ENCODE assay signal across 9 cellular contexts in the genomic region with DNA sequence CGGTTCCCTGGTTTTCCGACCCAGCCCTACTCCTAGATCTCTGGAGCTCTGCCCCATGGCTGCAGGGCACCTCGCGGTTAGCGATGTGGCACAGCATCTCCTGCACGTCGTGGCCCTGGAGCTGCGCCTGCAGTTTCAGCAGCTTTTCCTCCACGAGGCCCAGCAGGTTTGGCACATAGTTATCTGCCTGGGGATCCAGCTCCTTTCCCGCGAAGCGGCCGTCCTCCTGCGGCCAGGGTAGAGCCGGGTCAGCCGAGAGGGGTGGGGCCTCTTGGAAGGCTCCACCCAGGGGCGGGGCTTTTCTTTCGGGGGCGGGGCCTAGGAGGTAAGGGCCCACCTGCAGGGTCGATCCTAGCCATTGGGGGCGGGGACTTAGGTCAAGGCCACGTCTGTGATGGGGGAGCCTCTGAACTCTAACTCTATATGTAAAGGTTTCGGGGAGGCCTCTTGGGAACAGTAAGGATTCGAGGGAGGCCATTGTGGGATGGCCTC. TPM values are rescaled to one million over a fixed set of nuclear protein-coding genes. Genes with fewer than 3 reads are reported as not detected.
DNase-seq lines count a peak whose midpoint lies in the region; ATAC-seq lines count a peak whose summit lies in the region.
"Had no signal": no experiment of that assay in that cellular context is flagged by ENCODE, and none has a peak within 500 bp of the region (broad histone marks: within the 10 kb centered on the region; RNA-seq: fewer than 3 reads in every experiment).

No MANE protein-coding gene starts in this region.

- peak; percentile 49 to 62 for ATAC-seq in activated T-cell treated with anti-CD3 and anti-CD28 coated beads, Interleukin-2, amount 50 U/mL, for 4 hours
- peak; percentile 49 to 72 for ATAC-seq in right cardiac atrium

- 12% methylated on average over 24 of the region's 24 CpGs for WGBS in right cardiac atrium

- DNase-seq in DMS 273 (lab: John Stamatoyannopoulos, UW; ENCODE audit: unreplicated experiment) (peak; percentile 58), DMS 273 treated with DMSO at 0.1 percent for 48 hours (lab: John Stamatoyannopoulos, UW) (no peak), right cardiac atrium (peak; percentile 71 to 90 (median 88)), NCI-H1092 (lab: John Stamatoyannopoulos, UW) (no peak), GM03348 (ENCODE audit: low spot score) (no peak)
- no peak for DNase-seq in activated T-cell treated with anti-CD3 and anti-CD28 coated beads, Interleukin-2, amount 50 U/mL, for 4 hours
- peak; percentile 47 to 58 for DNase-seq in stimulated activated CD4-positive, alpha-beta T cell treated with anti-CD3 and anti-CD28 coated beads, Interleukin-2, amount 100 ng/mL, for 24 hours

- peaks cover 6% of the 10 kb centered on the region; the same call in 1 of the 2 replicates for H3K4me1 ChIP-seq in HUES48 (ENCODE audit: control insufficient read depth, insufficient read depth, low read length)
- H3K4me1 ChIP-seq in right cardiac atrium (ENCODE audit: control insufficient read depth, insufficient read depth, low read length) = no peaks in the 10 kb centered on the region

- H3K4me3 ChIP-seq in HUES48 (ENCODE audit: low read depth, low read length) (peak overlapping the region; percentile 71), right cardiac atrium (ENCODE audit: low read length) (peak overlapping the region; percentile 41)
- H3K4me3 ChIP-seq: SJSA1 had no signal

- H3K36me3 ChIP-seq in HUES48 (ENCODE audit: control insufficient read depth, insufficient read depth, low read length) = no peaks in the 10 kb centered on the region
- H3K36me3 ChIP-seq: SJSA1 had no signal

- H3K27ac ChIP-seq in HUES48 (ENCODE audit: low read depth, low read length) = no peak overlapping the region
- H3K27ac ChIP-seq in right cardiac atrium (ENCODE audit: low read length) = peak overlapping the region; percentile 25
- H3K27ac ChIP-seq: SJSA1 had no signal

- H3K36me3 Mint-ChIP-seq in activated T-cell treated with anti-CD3 and anti-CD28 coated beads, Interleukin-2, amount 50 U/mL, for 4 hours (ENCODE audit: insufficient read depth) = no peaks in the 10 kb centered on the region

- H3K9me3 ChIP-seq in HUES48 (ENCODE audit: control insufficient read depth, insufficient read depth, low read length) = no peaks in the 10 kb centered on the region
- no peaks in the 10 kb centered on the region for H3K9me3 ChIP-seq in right cardiac atrium (ENCODE audit: control insufficient read depth, low read length)

- peaks cover 60% of the 10 kb centered on the region for H3K27me3 Mint-ChIP-seq in activated T-cell treated with anti-CD3 and anti-CD28 coated beads, Interleukin-2, amount 50 U/mL, for 4 hours (ENCODE audit: low read depth)

- H3K4me3 Mint-ChIP-seq in activated T-cell treated with anti-CD3 and anti-CD28 coated beads, Interleukin-2, amount 50 U/mL, for 4 hours = peak overlapping the region; percentile 58

- peaks cover 29% of the 10 kb centered on the region for H3K27me3 ChIP-seq in HUES48 (ENCODE audit: control insufficient read depth, insufficient read depth, low read length)
- no peaks in the 10 kb centered on the region for H3K27me3 ChIP-seq in right cardiac atrium (ENCODE audit: control insufficient read depth, insufficient read depth)

- no peaks in the 10 kb centered on the region for H3K9me3 Mint-ChIP-seq in activated T-cell treated with anti-CD3 and anti-CD28 coated beads, Interleukin-2, amount 50 U/mL, for 4 hours

- peaks cover 43% of the 10 kb centered on the region for H3K4me1 Mint-ChIP-seq in activated T-cell treated with anti-CD3 and anti-CD28 coated beads, Interleukin-2, amount 50 U/mL, for 4 hours (ENCODE audit: low read depth)

- H3K9ac ChIP-seq in HUES48 (ENCODE audit: low read depth, low read length) = no peak overlapping the region

- intact Hi-C loops in right cardiac atrium (cut with DNase I) = no loop called here

RNA-seq across cellular contexts. Expression of gene RGL3, which starts 2.5 kb away (rescaled TPM):
- under 1 TPM in 2 of 3 donors, not detected in 1; 0.29 to 0.51 TPM for total RNA-seq in activated T-cell treated with anti-CD3 and anti-CD28 coated beads, Interleukin-2, amount 50 U/mL, for 4 hours
- 10 to 100 TPM; 14.0 to 25.2 (median 14.5) TPM for total RNA-seq in right cardiac atrium
- 16.1 TPM for polyA plus RNA-seq in right cardiac atrium
- total RNA-seq: SJSA1 had no signal

RNA-seq across cellular contexts. Expression of gene ODAD3, which starts 13.3 kb away (rescaled TPM):
- under 1 TPM in 1 of 3 donors, not detected in 2; 0.11 TPM for total RNA-seq in activated T-cell treated with anti-CD3 and anti-CD28 coated beads, Interleukin-2, amount 50 U/mL, for 4 hours
- total RNA-seq in right cardiac atrium = 1 to 10 TPM; 1.0 to 1.2 (median 1.0) TPM
- 1.1 TPM for polyA plus RNA-seq in right cardiac atrium

RNA-seq across cellular contexts. Expression of gene PRKCSH, which starts 13.8 kb away (rescaled TPM):
- total RNA-seq in activated T-cell treated with anti-CD3 and anti-CD28 coated beads, Interleukin-2, amount 50 U/mL, for 4 hours = 100 to 1,000 TPM; 273 to 327 (median 319) TPM
- total RNA-seq in right cardiac atrium = 100 to 1,000 TPM; 125 to 158 (median 137) TPM
- 80.1 TPM for polyA plus RNA-seq in right cardiac atrium

RNA-seq across cellular contexts. Expression of gene EPOR, which starts 37.5 kb away (rescaled TPM):
- 1 to 10 TPM; 1.8 to 2.0 (median 1.8) TPM for total RNA-seq in activated T-cell treated with anti-CD3 and anti-CD28 coated beads, Interleukin-2, amount 50 U/mL, for 4 hours
- 10 to 100 TPM in 3 of 4 donors, 1 to 10 TPM in 1; 8.5 to 12.6 (median 11.5) TPM for total RNA-seq in right cardiac atrium
- 10.3 TPM for polyA plus RNA-seq in right cardiac atrium

RNA-seq across cellular contexts. Expression of gene SWSAP1, which starts 47.2 kb away (rescaled TPM):
- total RNA-seq in activated T-cell treated with anti-CD3 and anti-CD28 coated beads, Interleukin-2, amount 50 U/mL, for 4 hours = 1 to 10 TPM; 2.0 to 3.1 (median 2.1) TPM
- total RNA-seq in right cardiac atrium = 1 to 10 TPM; 1.0 to 1.9 (median 1.3) TPM
- 1.9 TPM for polyA plus RNA-seq in right cardiac atrium

Comparison
In these comparisons a context has a peak if more than half of its experiments do, and no peak if none do; other contexts are left out.
1. DNase-seq: peak in DMS 273 (single experiment), right cardiac atrium (3 of 3) and stimulated activated CD4-positive, alpha-beta T cell treated with anti-CD3 and anti-CD28 coated beads, Interleukin-2, amount 100 ng/mL, for 24 hours (2 of 2); none in DMS 273 treated with DMSO at 0.1 percent for 48 hours (single experiment), activated T-cell treated with anti-CD3 and anti-CD28 coated beads, Interleukin-2, amount 50 U/mL, for 4 hours (single experiment), NCI-H1092 (single experiment) and GM03348 (single experiment).
2. RNA of gene RGL3, which starts 2.5 kb away (total RNA-seq): 14.0 to 25.2 TPM in right cardiac atrium; 0.29 to 0.51 TPM in activated T-cell treated with anti-CD3 and anti-CD28 coated beads, Interleukin-2, amount 50 U/mL, for 4 hours; every median in the first group is over 4 times any median in the second.